ENCODE assay signal across 18 cellular contexts in the genomic region with DNA sequence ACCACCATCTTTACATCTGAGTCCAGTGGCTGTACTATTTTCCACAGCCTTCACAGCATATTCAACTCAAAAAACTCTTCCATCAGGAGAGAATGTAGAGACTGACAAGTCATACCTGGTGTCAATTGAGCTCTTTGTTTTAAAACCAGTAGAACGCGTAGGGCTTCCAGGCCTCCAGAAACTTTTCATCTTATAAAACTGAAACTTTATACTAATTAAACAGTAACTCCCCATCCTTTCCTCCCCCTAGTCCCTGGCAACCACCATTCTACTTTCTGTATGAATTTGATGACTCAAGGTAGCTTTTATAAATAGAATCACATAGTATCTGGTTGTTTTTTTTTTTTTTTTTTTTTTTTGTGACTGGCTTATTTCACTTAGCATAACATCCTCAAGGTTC. TPM values are rescaled to one million over a fixed set of nuclear protein-coding genes. Genes with fewer than 3 reads are reported as not detected.
DNase-seq lines count a peak whose midpoint lies in the region; ATAC-seq and TF ChIP-seq lines count a peak whose summit lies in the region.
"Had no signal": no experiment of that assay in that cellular context is flagged by ENCODE, and none has a peak within 500 bp of the region (broad histone marks: within the 10 kb centered on the region; RNA-seq: fewer than 3 reads in every experiment).

No MANE protein-coding gene starts in this region.

- peak; percentile 81 for ATAC-seq in activated T-helper 17 cell treated with anti-CD3 and anti-CD28 coated beads, Interleukin-2, amount 50 U/mL, for 72 hours (replicated peaks)
- no peak for ATAC-seq in HG03469 (IDR thresholded peaks at IDR 0.05; ENCODE audit: unreplicated experiment)
- ATAC-seq in HG03432 (IDR thresholded peaks at IDR 0.05; ENCODE audit: unreplicated experiment): no peak

- TF ChIP-seq CTCF in C4-2B (conservative IDR thresholded peaks at IDR 0.05): no peak

- H3K4me3 Mint-ChIP-seq in activated CD4-positive, alpha-beta memory T cell treated with anti-CD3 and anti-CD28 coated beads for 36 hours: no peak overlapping the region
- no peak overlapping the region for H3K4me3 Mint-ChIP-seq in activated CD4-positive, alpha-beta memory T cell treated with anti-CD3 and anti-CD28 coated beads, Interleukin-2, amount 10 ng/mL, durations not matched to agents 7 days and 5 days
- H3K4me3 Mint-ChIP-seq in activated T-helper 17 cell treated with anti-CD3 and anti-CD28 coated beads, Interleukin-2, amount 50 U/mL, for 72 hours: no peak overlapping the region
- H3K4me3 Mint-ChIP-seq: CD8-positive, alpha-beta memory T cell; H9 had no signal

- H3K36me3 Mint-ChIP-seq in activated CD4-positive, alpha-beta memory T cell treated with anti-CD3 and anti-CD28 coated beads for 36 hours: no peaks in the 10 kb centered on the region
- H3K36me3 Mint-ChIP-seq in activated CD4-positive, alpha-beta memory T cell treated with anti-CD3 and anti-CD28 coated beads, Interleukin-2, amount 10 ng/mL, durations not matched to agents 7 days and 5 days (ENCODE audit: low read depth): no peaks in the 10 kb centered on the region
- H3K36me3 Mint-ChIP-seq in activated T-helper 17 cell treated with anti-CD3 and anti-CD28 coated beads, Interleukin-2, amount 50 U/mL, for 72 hours (ENCODE audit: low read depth): no peaks in the 10 kb centered on the region
- H3K36me3 Mint-ChIP-seq: CD8-positive, alpha-beta memory T cell had no signal

- H3K27ac ChIP-seq in C4-2B: peak overlapping the region; percentile 22; the same call in 1 of the 2 replicates
- H3K27ac ChIP-seq: BLaER1 treated with 17β-estradiol and CSF1 and Interleukin-3, amounts not matched to agents 10 nM and 100 nM; PC-9; RWPE1; SJCRH30 had no signal

- peaks cover 8% of the 10 kb centered on the region for H3K4me1 Mint-ChIP-seq in activated CD4-positive, alpha-beta memory T cell treated with anti-CD3 and anti-CD28 coated beads for 36 hours (ENCODE audit: low read depth)
- H3K4me1 Mint-ChIP-seq in activated CD4-positive, alpha-beta memory T cell treated with anti-CD3 and anti-CD28 coated beads, Interleukin-2, amount 10 ng/mL, durations not matched to agents 7 days and 5 days: no peaks in the 10 kb centered on the region
- H3K4me1 Mint-ChIP-seq in activated T-helper 17 cell treated with anti-CD3 and anti-CD28 coated beads, Interleukin-2, amount 50 U/mL, for 72 hours: no peaks in the 10 kb centered on the region
- H3K4me1 Mint-ChIP-seq: CD8-positive, alpha-beta memory T cell had no signal

- intact Hi-C loops in activated CD4-positive, alpha-beta memory T cell treated with anti-CD3 and anti-CD28 coated beads for 36 hours (cut with micrococcal nuclease): no loop called here

- peak; percentile 17 for DNase-seq in activated CD4-positive, alpha-beta memory T cell treated with anti-CD3 and anti-CD28 coated beads for 36 hours
- no peak for DNase-seq in activated CD4-positive, alpha-beta memory T cell treated with anti-CD3 and anti-CD28 coated beads, Interleukin-2, amount 10 ng/mL, durations not matched to agents 7 days and 5 days
- peak; percentile 6 for DNase-seq in EH (ENCODE audit: low read depth)
- DNase-seq in NK-92 treated with Interleukin-12 subunit alpha and Interleukin-12 subunit beta, amount 100 ng/mL, for 24 hours (lab: John Stamatoyannopoulos, UW): no peak
- DNase-seq: CD8-positive, alpha-beta memory T cell; DMS79 treated with DMSO at 0.1 percent for 48 hours; H9; Kasumi-1; NCI-H1694 treated with DMSO at 0.1 percent for 48 hours; NCI-H524; SJCRH30 had no signal

- POLR2A ChIA-PET in activated CD4-positive, alpha-beta memory T cell treated with anti-CD3 and anti-CD28 coated beads for 36 hours (lab: Charles Lee): no interaction called here
- POLR2A ChIA-PET in activated CD4-positive, alpha-beta memory T cell treated with anti-CD3 and anti-CD28 coated beads, Interleukin-2, amount 10 ng/mL, durations not matched to agents 7 days and 5 days (lab: Charles Lee): no interaction called here

- H3K27ac Mint-ChIP-seq in activated CD4-positive, alpha-beta memory T cell treated with anti-CD3 and anti-CD28 coated beads for 36 hours: no peak overlapping the region
- no peak overlapping the region for H3K27ac Mint-ChIP-seq in activated CD4-positive, alpha-beta memory T cell treated with anti-CD3 and anti-CD28 coated beads, Interleukin-2, amount 10 ng/mL, durations not matched to agents 7 days and 5 days
- no peak overlapping the region for H3K27ac Mint-ChIP-seq in activated T-helper 17 cell treated with anti-CD3 and anti-CD28 coated beads, Interleukin-2, amount 50 U/mL, for 72 hours
- H3K27ac Mint-ChIP-seq: CD8-positive, alpha-beta memory T cell; H9 had no signal

- peaks cover 20% of the 10 kb centered on the region for H3K27me3 Mint-ChIP-seq in activated CD4-positive, alpha-beta memory T cell treated with anti-CD3 and anti-CD28 coated beads for 36 hours
- peaks cover 6% of the 10 kb centered on the region for H3K27me3 Mint-ChIP-seq in activated CD4-positive, alpha-beta memory T cell treated with anti-CD3 and anti-CD28 coated beads, Interleukin-2, amount 10 ng/mL, durations not matched to agents 7 days and 5 days
- peaks cover 11% of the 10 kb centered on the region for H3K27me3 Mint-ChIP-seq in activated T-helper 17 cell treated with anti-CD3 and anti-CD28 coated beads, Interleukin-2, amount 50 U/mL, for 72 hours

- CTCF ChIA-PET in activated CD4-positive, alpha-beta memory T cell treated with anti-CD3 and anti-CD28 coated beads for 36 hours (lab: Charles Lee): interaction anchor here (0.7 to 1.4 kb wide), 2 partner anchors 41 to 487 kb away, joined by 4 to 6 read pairs; no protein-coding TSS in a partner anchor
- CTCF ChIA-PET in activated CD4-positive, alpha-beta memory T cell treated with anti-CD3 and anti-CD28 coated beads, Interleukin-2, amount 10 ng/mL, durations not matched to agents 7 days and 5 days (lab: Charles Lee): no interaction called here

- H3K9me3 Mint-ChIP-seq in activated CD4-positive, alpha-beta memory T cell treated with anti-CD3 and anti-CD28 coated beads for 36 hours: no peaks in the 10 kb centered on the region
- H3K9me3 Mint-ChIP-seq in activated CD4-positive, alpha-beta memory T cell treated with anti-CD3 and anti-CD28 coated beads, Interleukin-2, amount 10 ng/mL, durations not matched to agents 7 days and 5 days: no peaks in the 10 kb centered on the region
- no peaks in the 10 kb centered on the region for H3K9me3 Mint-ChIP-seq in activated T-helper 17 cell treated with anti-CD3 and anti-CD28 coated beads, Interleukin-2, amount 50 U/mL, for 72 hours

RNA-seq across cellular contexts. Expression of a gene that starts 40.2 kb away (rescaled TPM):
- total RNA-seq in activated CD4-positive, alpha-beta memory T cell treated with anti-CD3 and anti-CD28 coated beads for 36 hours: 1 to 10 TPM; 3.8 to 4.1 TPM
- 1 to 10 TPM; 2.1 to 2.3 TPM for total RNA-seq in activated CD4-positive, alpha-beta memory T cell treated with anti-CD3 and anti-CD28 coated beads, Interleukin-2, amount 10 ng/mL, durations not matched to agents 7 days and 5 days
- 1 to 10 TPM; 4.1 to 5.8 TPM for total RNA-seq in activated T-helper 17 cell treated with anti-CD3 and anti-CD28 coated beads, Interleukin-2, amount 50 U/mL, for 72 hours

Comparison
In these comparisons a context has a peak if more than half of its experiments do, and no peak if none do; other contexts are left out.
1. DNase-seq: peak in activated CD4-positive, alpha-beta memory T cell treated with anti-CD3 and anti-CD28 coated beads for 36 hours (single experiment) and EH (single experiment); none in activated CD4-positive, alpha-beta memory T cell treated with anti-CD3 and anti-CD28 coated beads, Interleukin-2, amount 10 ng/mL, durations not matched to agents 7 days and 5 days (single experiment) and NK-92 treated with Interleukin-12 subunit alpha and Interleukin-12 subunit beta, amount 100 ng/mL, for 24 hours (single experiment).